ENCODE assay signal across 11 cellular contexts in genomic region chr12:123990512-123990911, GRCh38. TPM values are rescaled to one million over a fixed set of nuclear protein-coding genes. Genes with fewer than 3 reads are reported as not detected.
DNase-seq lines count a peak whose midpoint lies in the region; ATAC-seq and TF ChIP-seq lines count a peak whose summit lies in the region.
"Had no signal": no experiment of that assay in that cellular context is flagged by ENCODE, and none has a peak within 500 bp of the region (broad histone marks: within the 10 kb centered on the region; RNA-seq: fewer than 3 reads in every experiment).

No MANE protein-coding gene starts in this region.

- ATAC-seq in CD4-positive, CD25-positive, alpha-beta regulatory T cell (ENCODE audit: low read depth in 2 of 2), result no peak
- no peak for ATAC-seq in GM19397 (IDR thresholded peaks at IDR 0.05; ENCODE audit: unreplicated experiment)
- ATAC-seq in activated CD4-positive, CD25-positive, alpha-beta regulatory T cell treated with anti-CD3 and anti-CD28 coated beads, Interleukin-2, amount 50 U/mL, for 24 hours, result no peak
- ATAC-seq in activated naive CD4-positive, alpha-beta T cell treated with anti-CD3 and anti-CD28 coated beads, Interleukin-2, amount 50 U/mL, for 72 hours, result no peak

- H3K36me3 ChIP-seq in CD4-positive, CD25-positive, alpha-beta regulatory T cell (ENCODE audit: control insufficient read depth, insufficient read depth, low read length), result peaks cover 32% of the 10 kb centered on the region

- no peaks in the 10 kb centered on the region for H3K9me3 Mint-ChIP-seq in CD4-positive, CD25-positive, alpha-beta regulatory T cell
- H3K9me3 Mint-ChIP-seq in nephron, result no peaks in the 10 kb centered on the region
- no peaks in the 10 kb centered on the region for H3K9me3 Mint-ChIP-seq in activated naive CD4-positive, alpha-beta T cell treated with anti-CD3 and anti-CD28 coated beads for 36 hours
- H3K9me3 Mint-ChIP-seq in activated naive CD4-positive, alpha-beta T cell treated with anti-CD3 and anti-CD28 coated beads, Interleukin-2, amount 50 U/mL, for 72 hours, result no peaks in the 10 kb centered on the region

- H3K4me1 ChIP-seq in CD4-positive, CD25-positive, alpha-beta regulatory T cell (ENCODE audit: control insufficient read depth, insufficient read depth, low read length, poor library complexity, severe bottlenecking), result no peaks in the 10 kb centered on the region

- peak overlapping the region in 2 of 3 donors; percentile 6 to 27 for H3K27ac Mint-ChIP-seq in CD4-positive, CD25-positive, alpha-beta regulatory T cell
- peak overlapping the region; percentile 14 to 76 (median 31) for H3K27ac Mint-ChIP-seq in nephron
- no peak overlapping the region for H3K27ac Mint-ChIP-seq in activated naive CD4-positive, alpha-beta T cell treated with anti-CD3 and anti-CD28 coated beads for 36 hours
- H3K27ac Mint-ChIP-seq in activated naive CD4-positive, alpha-beta T cell treated with anti-CD3 and anti-CD28 coated beads, Interleukin-2, amount 50 U/mL, for 72 hours, result peak overlapping the region in 1 of 2 donors; percentile 83

- no peaks in the 10 kb centered on the region for H3K9me3 ChIP-seq in CD4-positive, CD25-positive, alpha-beta regulatory T cell (ENCODE audit: control insufficient read depth in 2 of 2, low read length in 2 of 2)

- H3K27me3 ChIP-seq in CD4-positive, CD25-positive, alpha-beta regulatory T cell (ENCODE audit: control insufficient read depth, insufficient read depth, low read length), result no peaks in the 10 kb centered on the region

- peaks cover 4 to 42% (median 32%) of the 10 kb centered on the region in 4 donors for H3K4me1 Mint-ChIP-seq in CD4-positive, CD25-positive, alpha-beta regulatory T cell
- H3K4me1 Mint-ChIP-seq in nephron, result peaks cover 47% of the 10 kb centered on the region
- peaks cover 26% of the 10 kb centered on the region for H3K4me1 Mint-ChIP-seq in activated naive CD4-positive, alpha-beta T cell treated with anti-CD3 and anti-CD28 coated beads for 36 hours (ENCODE audit: low read depth)

- intact Hi-C loops in activated naive CD4-positive, alpha-beta T cell treated with anti-CD3 and anti-CD28 coated beads for 36 hours (cut with micrococcal nuclease), result no loop called here

- CTCF ChIA-PET in activated naive CD4-positive, alpha-beta T cell treated with anti-CD3 and anti-CD28 coated beads for 36 hours (lab: Charles Lee), result interaction anchor here (0.6 to 1.2 kb wide), 3 partner anchors 12 to 501 kb away, joined by 3 to 6 read pairs (median 3); no protein-coding TSS in a partner anchor

- no peak overlapping the region for H3K27ac ChIP-seq in CD4-positive, CD25-positive, alpha-beta regulatory T cell (ENCODE audit: insufficient read depth, low read length, poor library complexity, severe bottlenecking)

- TF ChIP-seq CTCF in fibroblast of the aortic adventitia (IDR thresholded peaks at IDR 0.05; ENCODE audit: insufficient read depth, low read length) (no peak), nephron (IDR thresholded peaks at IDR 0.05; ENCODE audit: unreplicated experiment in 3 of 3) (no peak)

- no peak overlapping the region for H3K4me3 ChIP-seq in CD4-positive, CD25-positive, alpha-beta regulatory T cell (ENCODE audit: low read depth, low read length)
- no peak overlapping the region for H3K4me3 ChIP-seq in fibroblast of the aortic adventitia (ENCODE audit: low read depth, low read length)

- no peaks in the 10 kb centered on the region for H3K27me3 Mint-ChIP-seq in CD4-positive, CD25-positive, alpha-beta regulatory T cell
- H3K27me3 Mint-ChIP-seq in nephron (ENCODE audit: low read depth), result no peaks in the 10 kb centered on the region
- no peaks in the 10 kb centered on the region for H3K27me3 Mint-ChIP-seq in activated naive CD4-positive, alpha-beta T cell treated with anti-CD3 and anti-CD28 coated beads for 36 hours (ENCODE audit: low read depth)

- DNase-seq in CD4-positive, CD25-positive, alpha-beta regulatory T cell, result no peak
- DNase-seq in SKM-1 treated with dmso at 0.1 percent for 144 hours (lab: John Stamatoyannopoulos, UW; ENCODE audit: unreplicated experiment) (peak; percentile 35), fibroblast of the aortic adventitia (ENCODE audit: low read depth) (peak; percentile 84)
- DNase-seq in activated naive CD4-positive, alpha-beta T cell treated with anti-CD3 and anti-CD28 coated beads for 36 hours, result no peak
- no peak for DNase-seq in activated naive CD4-positive, alpha-beta T cell treated with anti-CD3 and anti-CD28 coated beads, Interleukin-2, amount 50 U/mL, for 72 hours (ENCODE audit: low spot score in 2 of 2)
- DNase-seq: activated CD4-positive, alpha-beta T cell treated with anti-CD3 and anti-CD28 coated beads for 1 hour; activated naive CD4-positive, alpha-beta T cell treated with Interleukin-2 at 50 U/mL for 16 hours; nucleus accumbens had no signal

- peaks cover 47% of the 10 kb centered on the region for H3K36me3 Mint-ChIP-seq in CD4-positive, CD25-positive, alpha-beta regulatory T cell
- peaks cover 59% of the 10 kb centered on the region for H3K36me3 Mint-ChIP-seq in nephron (ENCODE audit: low read depth)
- peaks cover 20% of the 10 kb centered on the region for H3K36me3 Mint-ChIP-seq in activated naive CD4-positive, alpha-beta T cell treated with anti-CD3 and anti-CD28 coated beads for 36 hours (ENCODE audit: low read depth)
- peaks cover 7 to 15% of the 10 kb centered on the region in 2 donors for H3K36me3 Mint-ChIP-seq in activated naive CD4-positive, alpha-beta T cell treated with anti-CD3 and anti-CD28 coated beads, Interleukin-2, amount 50 U/mL, for 72 hours

- no peak overlapping the region for H3K4me3 Mint-ChIP-seq in CD4-positive, CD25-positive, alpha-beta regulatory T cell
- H3K4me3 Mint-ChIP-seq in nephron, result peak overlapping the region in 1 of 3 experiments; percentile 1
- no peak overlapping the region for H3K4me3 Mint-ChIP-seq in activated naive CD4-positive, alpha-beta T cell treated with anti-CD3 and anti-CD28 coated beads for 36 hours

RNA-seq across cellular contexts. Expression of gene ZNF664, which starts 17.5 kb away (rescaled TPM):
- 24.5 TPM for total RNA-seq in CD4-positive, CD25-positive, alpha-beta regulatory T cell
- polyA plus RNA-seq in CD4-positive, CD25-positive, alpha-beta regulatory T cell, result 10 to 100 TPM in 2 of 4 donors, 1 to 10 TPM in 2; 6.9 to 10.3 (median 9.5) TPM
- total RNA-seq in fibroblast of the aortic adventitia (ENCODE audit: low replicate concordance), result 28.3 and 73.3 TPM in 2 replicates
- 10 to 100 TPM; 42.2 to 46.0 TPM for total RNA-seq in activated naive CD4-positive, alpha-beta T cell treated with anti-CD3 and anti-CD28 coated beads for 36 hours
- total RNA-seq in activated naive CD4-positive, alpha-beta T cell treated with anti-CD3 and anti-CD28 coated beads, Interleukin-2, amount 50 U/mL, for 72 hours, result 10 to 100 TPM; 30.5 to 51.1 TPM

RNA-seq across cellular contexts. Expression of gene CCDC92, which starts 17.9 kb away (rescaled TPM):
- total RNA-seq in CD4-positive, CD25-positive, alpha-beta regulatory T cell, result 19.5 TPM
- 10 to 100 TPM; 12.9 to 24.1 (median 19.2) TPM for polyA plus RNA-seq in CD4-positive, CD25-positive, alpha-beta regulatory T cell
- 14.1 and 22.7 TPM in 2 replicates for total RNA-seq in fibroblast of the aortic adventitia (ENCODE audit: low replicate concordance)
- total RNA-seq in activated naive CD4-positive, alpha-beta T cell treated with anti-CD3 and anti-CD28 coated beads for 36 hours, result 1 to 10 TPM; 3.3 to 3.7 TPM
- total RNA-seq in activated naive CD4-positive, alpha-beta T cell treated with anti-CD3 and anti-CD28 coated beads, Interleukin-2, amount 50 U/mL, for 72 hours, result 10 to 100 TPM in 1 of 2 donors, 1 to 10 TPM in 1; 2.6 to 13.7 TPM

Comparison
In these comparisons a context has a peak if more than half of its experiments do, and no peak if none do; other contexts are left out.
1. DNase-seq: peak in SKM-1 treated with dmso at 0.1 percent for 144 hours (single experiment) and fibroblast of the aortic adventitia (single experiment); none in CD4-positive, CD25-positive, alpha-beta regulatory T cell (0 of 3), activated naive CD4-positive, alpha-beta T cell treated with anti-CD3 and anti-CD28 coated beads for 36 hours (single experiment) and activated naive CD4-positive, alpha-beta T cell treated with anti-CD3 and anti-CD28 coated beads, Interleukin-2, amount 50 U/mL, for 72 hours (0 of 2).